ENCODE assay signal across 12 cellular contexts in the genomic region with DNA sequence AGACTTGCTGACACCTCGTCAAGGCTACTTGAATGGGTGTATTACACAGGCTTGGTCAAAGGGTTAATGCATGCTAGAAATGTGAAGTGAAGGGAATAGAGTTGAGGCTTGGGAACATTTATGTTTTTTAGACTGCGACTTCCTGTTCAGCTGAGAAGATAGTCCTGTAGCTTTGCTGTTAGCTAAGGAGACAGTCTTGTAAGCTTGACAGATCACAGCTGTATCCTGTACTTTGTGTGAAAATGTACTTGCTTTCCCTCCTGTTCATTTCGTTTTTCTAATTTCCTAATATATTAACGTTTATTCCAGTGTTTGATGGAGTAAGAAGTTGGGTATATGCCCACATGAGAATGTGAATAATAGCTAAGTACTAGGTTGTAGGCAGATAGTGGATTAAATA. TPM values are rescaled to one million over a fixed set of nuclear protein-coding genes. Genes with fewer than 3 reads are reported as not detected.
DNase-seq lines count a peak whose midpoint lies in the region; ATAC-seq and TF ChIP-seq lines count a peak whose summit lies in the region.
"Had no signal": no experiment of that assay in that cellular context is flagged by ENCODE, and none has a peak within 500 bp of the region (broad histone marks: within the 10 kb centered on the region; RNA-seq: fewer than 3 reads in every experiment).

No MANE protein-coding gene starts in this region.

- H3K79me2 ChIP-seq in OCI-LY7 (ENCODE audit: insufficient read depth, low read depth, low read length), result peaks cover 7% of the 10 kb centered on the region; the same call in 1 of the 2 replicates

- H3K9me2 ChIP-seq in OCI-LY7 (ENCODE audit: insufficient read depth, low read length), result no peaks in the 10 kb centered on the region

- H3K36me3 Mint-ChIP-seq in HFFc6 (ENCODE audit: low read depth), result no peaks in the 10 kb centered on the region

- H3K4me2 ChIP-seq in OCI-LY7 (ENCODE audit: low read length), result peak overlapping the region; percentile 40

- TF ChIP-seq CTCF in A673 (conservative IDR thresholded peaks at IDR 0.05; ENCODE audit: low read depth, low read length) (no peak), OCI-LY7 (conservative IDR thresholded peaks at IDR 0.05; ENCODE audit: low read length) (no peak), heart left ventricle (IDR thresholded peaks at IDR 0.05) (no peak), HFFc6 (IDR thresholded peaks at IDR 0.05) (no peak)

- intact Hi-C loops in A673 (cut with micrococcal nuclease; ENCODE audit: unreplicated experiment), result no loop called here
- intact Hi-C loops in OCI-LY7 (cut with micrococcal nuclease; ENCODE audit: unreplicated experiment), result no loop called here
- intact Hi-C loops in heart left ventricle (cut with DNase I), result loop anchor here in 1 of 10 donors (10.0 kb wide), 1 partner anchor 45 kb away; no protein-coding TSS in a partner anchor

- H3K4me1 Mint-ChIP-seq in HFFc6 (ENCODE audit: low read depth), result peaks cover 39% of the 10 kb centered on the region

- peak; percentile 57 for ATAC-seq in GM18868 (IDR thresholded peaks at IDR 0.05; ENCODE audit: unreplicated experiment)
- peak; percentile 11 to 73 (median 64) for ATAC-seq in heart left ventricle

- H3K4me3 ChIP-seq in A673 (ENCODE audit: low read depth, low read length, poor library complexity, severe bottlenecking), result no peak overlapping the region
- H3K4me3 ChIP-seq in OCI-LY7 (ENCODE audit: low read depth, low read length, poor library complexity, severe bottlenecking), result no peak overlapping the region
- no peak overlapping the region for H3K4me3 ChIP-seq in heart left ventricle

- H3K4me1 ChIP-seq in A673 (ENCODE audit: insufficient read depth, low read length, poor library complexity, severe bottlenecking) (peaks cover 69% of the 10 kb centered on the region), OCI-LY7 (ENCODE audit: insufficient read depth, low read length, poor library complexity, severe bottlenecking) (peaks cover 20% of the 10 kb centered on the region), heart left ventricle (peaks cover 15 to 97% (median 77%) of the 10 kb centered on the region in 12 donors)

- no peak overlapping the region for H3K4me3 Mint-ChIP-seq in HFFc6
- H3K4me3 Mint-ChIP-seq: T-helper 1 cell treated with Interleukin-12 subunit alpha and Interleukin-12 subunit beta and Interleukin-4 antibody, amounts not matched to agents 30 μg/mL and 1 μg/mL, for 36 hours had no signal

- WGBS in heart left ventricle, 4 donors, result 14 to 26% (median 23%) methylated on average over 4 of the region's 4 CpGs

- DNase-seq in A673 (ENCODE audit: low spot score) (peak; percentile 71), OCI-LY7 (ENCODE audit: low spot score) (peak; percentile 29), heart left ventricle (no peak), AML-193 (lab: John Stamatoyannopoulos, UW) (no peak), SHP77 (lab: John Stamatoyannopoulos, UW) (no peak), NCI-H510A treated with DMSO at 0.1 percent for 48 hours (lab: John Stamatoyannopoulos, UW) (no peak), HFFc6 (no peak)
- DNase-seq: cerebellar nuclear complex; NCI-H187; stimulated activated CD4-positive, alpha-beta T cell treated with anti-CD3 and anti-CD28 coated beads, Interleukin-1b, Interleukin-23, amount 100 ng/mL, for 48 hours had no signal

- H3K27ac ChIP-seq in A673 (ENCODE audit: low read depth, low read length, poor library complexity, severe bottlenecking), result peak overlapping the region; percentile 39
- H3K27ac ChIP-seq in OCI-LY7 (ENCODE audit: low read depth, low read length, poor library complexity, severe bottlenecking), result no peak overlapping the region
- H3K27ac ChIP-seq in heart left ventricle, result peak overlapping the region; percentile 2 to 65 (median 37)

- H3K36me3 ChIP-seq in A673 (ENCODE audit: insufficient read depth, low read length, poor library complexity, severe bottlenecking), result no peaks in the 10 kb centered on the region
- no peaks in the 10 kb centered on the region for H3K36me3 ChIP-seq in OCI-LY7 (ENCODE audit: insufficient read depth, low read length)
- H3K36me3 ChIP-seq in heart left ventricle, result no peaks in the 10 kb centered on the region

- H3K27me3 Mint-ChIP-seq in HFFc6 (ENCODE audit: insufficient read depth), result no peaks in the 10 kb centered on the region

- TF ChIP-seq POLR2A in heart left ventricle (IDR thresholded peaks at IDR 0.05), result no peak

- H3K9me3 ChIP-seq in A673 (ENCODE audit: low read depth, low read length, poor library complexity, severe bottlenecking) (no peaks in the 10 kb centered on the region), OCI-LY7 (ENCODE audit: low read length) (no peaks in the 10 kb centered on the region), heart left ventricle (no peaks in the 10 kb centered on the region)

- no peak overlapping the region for H2AFZ ChIP-seq in OCI-LY7 (ENCODE audit: low read length)

- H3K27me3 ChIP-seq in A673 (replicated peaks; ENCODE audit: insufficient read depth, low read depth, low read length, poor library complexity) (no peaks in the 10 kb centered on the region), heart left ventricle (no peaks in the 10 kb centered on the region)

- no TSS peak for BruUV-seq in A673 (replicated peaks; lab: Mats Ljungman, UMichigan)
- BruUV-seq in OCI-LY7 (replicated peaks; lab: Mats Ljungman, UMichigan), result no TSS peak

- no peaks in the 10 kb centered on the region for H3K9me3 Mint-ChIP-seq in HFFc6
- H3K9me3 Mint-ChIP-seq: T-helper 1 cell treated with Interleukin-12 subunit alpha and Interleukin-12 subunit beta and Interleukin-4 antibody, amounts not matched to agents 30 μg/mL and 1 μg/mL, for 36 hours had no signal

- peaks cover 5% of the 10 kb centered on the region; the same call in 1 of the 2 replicates for H4K20me1 ChIP-seq in OCI-LY7 (ENCODE audit: insufficient read depth, low read length)

- CTCF ChIA-PET in A673 (lab: Charles Lee) (no interaction called here), OCI-LY7 (lab: Charles Lee; ENCODE audit: unreplicated experiment) (interaction anchor here (0.6 kb wide), 1 partner anchor 62 kb away, joined by 3 read pairs; no protein-coding TSS in a partner anchor)

- H3K27ac Mint-ChIP-seq in HFFc6, result no peak overlapping the region
- H3K27ac Mint-ChIP-seq: T-helper 1 cell treated with Interleukin-12 subunit alpha and Interleukin-12 subunit beta and Interleukin-4 antibody, amounts not matched to agents 30 μg/mL and 1 μg/mL, for 36 hours had no signal

- POLR2A ChIA-PET in A673 (lab: Charles Lee; ENCODE audit: low non-redundant PET) (no interaction called here), OCI-LY7 (lab: Charles Lee) (interaction anchor here (0.8 to 1.1 kb wide), 3 partner anchors 9 to 102 kb away, joined by 3 to 4 read pairs (median 4); no protein-coding TSS in a partner anchor)

RNA-seq across cellular contexts. Expression of gene ADD3, which starts 52.2 kb away (rescaled TPM):
- 80.5 and 82.9 TPM in 2 replicates for total RNA-seq in A673 (2021)
- 53.3 and 75.8 TPM in 2 replicates for total RNA-seq in OCI-LY7 (2014; rRNA removed; shearing (Covaris generic))
- total RNA-seq in OCI-LY7 (2022), result 89.7 and 100 TPM in 2 replicates
- total RNA-seq in heart left ventricle, result 100 to 1,000 TPM in 5 of 9 donors, 10 to 100 TPM in 4; 47.9 to 659 (median 103) TPM
- 10 to 100 TPM; 28.8 to 51.8 TPM for polyA plus RNA-seq in heart left ventricle
- 10 to 100 TPM; 46.4 to 57.4 (median 51.5) TPM for total RNA-seq in HFFc6 (2021; fragmentation: NEBNext Ultra II Directional; extraction: Animal tissue kit (Norgen Biotek cat#: 25700))

Comparison
In these comparisons a context has a peak if more than half of its experiments do, and no peak if none do; other contexts are left out.
1. DNase-seq: peak in A673 (single experiment) and OCI-LY7 (single experiment); none in heart left ventricle (0 of 5), AML-193 (0 of 2), SHP77 (0 of 2), NCI-H510A treated with DMSO at 0.1 percent for 48 hours (single experiment) and HFFc6 (single experiment).